In the genomic region with DNA sequence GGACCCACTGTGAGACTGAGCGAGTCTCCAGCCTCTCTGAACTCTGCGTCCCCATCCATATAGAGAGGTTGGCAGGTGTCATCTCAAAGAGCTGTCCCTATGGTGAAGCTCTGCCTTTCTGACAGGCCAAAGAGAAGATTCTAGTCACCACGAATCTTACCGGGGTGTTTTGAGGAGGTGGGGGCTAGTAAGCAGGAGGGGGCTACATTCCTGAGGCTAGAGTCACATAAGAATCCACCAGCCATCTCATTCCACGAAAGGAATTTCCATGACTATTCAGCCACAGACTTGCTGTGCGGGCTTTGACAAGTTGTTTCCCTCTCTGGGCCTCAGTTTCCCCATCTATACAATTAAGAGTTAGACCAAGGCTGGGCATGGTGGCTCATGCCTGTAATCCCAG, we compare ENCODE assay signal across 8 cellular contexts. TPM values are rescaled to one million over a fixed set of nuclear protein-coding genes. Genes with fewer than 3 reads are reported as not detected.
DNase-seq lines count a peak whose midpoint lies in the region; ATAC-seq and TF ChIP-seq lines count a peak whose summit lies in the region.

No MANE protein-coding gene starts in this region.

- no peak for TF ChIP-seq POLR2A in thyroid gland (IDR thresholded peaks at IDR 0.05)

- H3K9me3 ChIP-seq in HUES48 (ENCODE audit: control insufficient read depth, insufficient read depth, low read length) (no peaks in the 10 kb centered on the region), colonic mucosa (no peaks in the 10 kb centered on the region), mesodermal cell (ENCODE audit: control insufficient read depth, low read length) (no peaks in the 10 kb centered on the region), thyroid gland (no peaks in the 10 kb centered on the region)

- no peaks in the 10 kb centered on the region for H3K36me3 ChIP-seq in HUES48 (ENCODE audit: control insufficient read depth, insufficient read depth, low read length)
- no peaks in the 10 kb centered on the region for H3K36me3 ChIP-seq in colonic mucosa
- peaks cover 24% of the 10 kb centered on the region for H3K36me3 ChIP-seq in mesodermal cell (ENCODE audit: control insufficient read depth, insufficient read depth, low read length)
- H3K36me3 ChIP-seq in thyroid gland, result no peaks in the 10 kb centered on the region

- WGBS in mesodermal cell (ENCODE audit: insufficient coverage in 2 of 2), 2 experiments, result 63 to 70% methylated on average over 2 of the region's 6 CpGs
- WGBS in thyroid gland, 2 donors, result 69 to 73% methylated on average over 5 to 6 of the region's 6 CpGs

- H3K27me3 ChIP-seq in HUES48 (ENCODE audit: control insufficient read depth, insufficient read depth, low read length), result peaks cover 6% of the 10 kb centered on the region
- H3K27me3 ChIP-seq in colonic mucosa, result no peaks in the 10 kb centered on the region
- H3K27me3 ChIP-seq in thyroid gland, result no peaks in the 10 kb centered on the region

- H3K4me1 ChIP-seq in HUES48 (ENCODE audit: control insufficient read depth, insufficient read depth, low read length) (peaks cover 40% of the 10 kb centered on the region), colonic mucosa (no peaks in the 10 kb centered on the region), mesodermal cell (ENCODE audit: control insufficient read depth, insufficient read depth, low read length, poor library complexity, severe bottlenecking) (peaks cover 92% of the 10 kb centered on the region), thyroid gland (peaks cover 15 to 64% of the 10 kb centered on the region in 2 donors)

- TF ChIP-seq CTCF in colonic mucosa (IDR thresholded peaks at IDR 0.05) (no peak), thyroid gland (IDR thresholded peaks at IDR 0.05) (no peak)

- H3K27ac ChIP-seq in HUES48 (ENCODE audit: low read depth, low read length) (peak overlapping the region; percentile 60), colonic mucosa (peak overlapping the region; percentile 72), mesodermal cell (ENCODE audit: low read depth, low read length, severe bottlenecking) (peak overlapping the region; percentile 99), thyroid gland (peak overlapping the region in 2 of 3 donors; percentile 48 to 71)

- ATAC-seq in left lobe of liver, result no peak
- ATAC-seq in HG03280 (IDR thresholded peaks at IDR 0.05; ENCODE audit: unreplicated experiment), result no peak
- ATAC-seq in GM21381 (IDR thresholded peaks at IDR 0.05; ENCODE audit: unreplicated experiment), result no peak
- no peak for ATAC-seq in HG02852 (IDR thresholded peaks at IDR 0.05; ENCODE audit: unreplicated experiment)

- no peak overlapping the region for H3K4me3 ChIP-seq in HUES48 (ENCODE audit: low read depth, low read length)
- no peak overlapping the region for H3K4me3 ChIP-seq in colonic mucosa
- no peak overlapping the region for H3K4me3 ChIP-seq in mesodermal cell (ENCODE audit: extremely low read depth, insufficient read depth, low read length, poor library complexity, severe bottlenecking)
- H3K4me3 ChIP-seq in thyroid gland (replicated peaks in 1 of 3), result no peak overlapping the region

- intact Hi-C loops in colonic mucosa (cut with DNase I), result loop anchor here (10.0 kb wide), 1 partner anchor 295 kb away; no protein-coding TSS in a partner anchor
- intact Hi-C loops in thyroid gland (cut with DNase I), result no loop called here

- H3K9ac ChIP-seq in HUES48 (ENCODE audit: low read depth, low read length) (no peak overlapping the region), colonic mucosa (ENCODE audit: low read depth in 2 of 2, low read length in 2 of 2) (no peak overlapping the region)

- DNase-seq in colonic mucosa (no peak), thyroid gland (no peak), left lobe of liver (ENCODE audit: low spot score) (no peak)

RNA-seq across cellular contexts. Expression of a gene that starts 16.3 kb away (rescaled TPM):
- total RNA-seq in colonic mucosa, result 10 to 100 TPM in 1 of 2 donors, 1 to 10 TPM in 1; 8.6 to 18.1 TPM
- polyA plus RNA-seq in mesodermal cell (2013, experiment 1 of 2), result 95.2 TPM
- 84.5 TPM for polyA plus RNA-seq in mesodermal cell (2013, experiment 2 of 2)
- 100 to 1,000 TPM in 2 of 4 donors, 10 to 100 TPM in 2; 47.3 to 108 (median 84.8) TPM for total RNA-seq in thyroid gland
- 12.8 TPM for total RNA-seq in left lobe of liver

RNA-seq across cellular contexts. Expression of a gene that starts 27.2 kb away (rescaled TPM):
- 100 to 1,000 TPM; 299 to 498 TPM for total RNA-seq in colonic mucosa
- 0.26 TPM for polyA plus RNA-seq in mesodermal cell (2013, experiment 1 of 2)
- polyA plus RNA-seq in mesodermal cell (2013, experiment 2 of 2), result 0.46 TPM
- total RNA-seq in thyroid gland, result not detected
- 0.15 TPM for total RNA-seq in left lobe of liver

RNA-seq across cellular contexts. Expression of a gene that starts 50.5 kb away (rescaled TPM):
- total RNA-seq in colonic mucosa (10 to 100 TPM in 1 of 2 donors, 1 to 10 TPM in 1; 5.0 to 24.9 TPM), thyroid gland (not detected), left lobe of liver (not detected)
- polyA plus RNA-seq in mesodermal cell (2013, experiment 1 of 2), result not detected
- polyA plus RNA-seq in mesodermal cell (2013, experiment 2 of 2), result not detected

RNA-seq across cellular contexts. Expression of a gene that starts 53.0 kb away (rescaled TPM):
- total RNA-seq in colonic mucosa (10 to 100 TPM in 1 of 2 donors, 1 to 10 TPM in 1; 7.2 to 26.1 TPM), thyroid gland (10 to 100 TPM in 3 of 4 donors, 1 to 10 TPM in 1; 9.1 to 14.1 (median 11.4) TPM), left lobe of liver (15.2 TPM)
- polyA plus RNA-seq in mesodermal cell (2013, experiment 1 of 2), result 0.15 TPM
- 0.25 TPM for polyA plus RNA-seq in mesodermal cell (2013, experiment 2 of 2)

Comparison
In these comparisons a context has a peak if more than half of its experiments do, and no peak if none do; other contexts are left out.
1. RNA of a gene that starts 27.2 kb away (total RNA-seq): 299 to 498 TPM in colonic mucosa; 0.15 TPM in left lobe of liver (single experiment) and not detected in thyroid gland; every median in the first group is over 100 times any median in the second.
2. Peak in every context shown above with its lines, with median percentiles within 50 percentile points of each other: H3K27ac ChIP-seq.